Comparison of ENCODE assay signal across 1 cellular context in genomic region chr2:46520108-46520507, GRCh38.
TF ChIP-seq lines count a peak whose summit lies in the region.

No MANE protein-coding gene starts in this region.

TF ChIP-seq in HepG2, 621 proteins besides CTCF, POLR2A, EP300 and RAD21:
- TF ChIP-seq ZNF143 (CRISPR knock-in tag; IDR thresholded peaks at IDR 0.05): no peak
- TF ChIP-seq ZNF652 (CRISPR knock-in tag; IDR thresholded peaks at IDR 0.05; ENCODE audit: borderline replicate concordance, low read depth): 0 out of 2 replicates have a peak, but pooled peaks have one; percentile 16
